ENCODE assay signal across 4 cellular contexts in genomic region chr7:74783595-74783994, GRCh38. TPM values are rescaled to one million over a fixed set of nuclear protein-coding genes. Genes with fewer than 3 reads are reported as not detected.
"Had no signal": no experiment of that assay in that cellular context is flagged by ENCODE, and none has a peak within 500 bp of the region (broad histone marks: within the 10 kb centered on the region; RNA-seq: fewer than 3 reads in every experiment).

No MANE protein-coding gene starts in this region.

RNA-seq across cellular contexts. Expression of gene NCF1, which starts 9.8 kb away (rescaled TPM):
- total RNA-seq: neural crest cell, smooth muscle cell, temporal lobe, vagina had no signal
